Comparison of ENCODE assay signal across 1 cellular context in the genomic region with DNA sequence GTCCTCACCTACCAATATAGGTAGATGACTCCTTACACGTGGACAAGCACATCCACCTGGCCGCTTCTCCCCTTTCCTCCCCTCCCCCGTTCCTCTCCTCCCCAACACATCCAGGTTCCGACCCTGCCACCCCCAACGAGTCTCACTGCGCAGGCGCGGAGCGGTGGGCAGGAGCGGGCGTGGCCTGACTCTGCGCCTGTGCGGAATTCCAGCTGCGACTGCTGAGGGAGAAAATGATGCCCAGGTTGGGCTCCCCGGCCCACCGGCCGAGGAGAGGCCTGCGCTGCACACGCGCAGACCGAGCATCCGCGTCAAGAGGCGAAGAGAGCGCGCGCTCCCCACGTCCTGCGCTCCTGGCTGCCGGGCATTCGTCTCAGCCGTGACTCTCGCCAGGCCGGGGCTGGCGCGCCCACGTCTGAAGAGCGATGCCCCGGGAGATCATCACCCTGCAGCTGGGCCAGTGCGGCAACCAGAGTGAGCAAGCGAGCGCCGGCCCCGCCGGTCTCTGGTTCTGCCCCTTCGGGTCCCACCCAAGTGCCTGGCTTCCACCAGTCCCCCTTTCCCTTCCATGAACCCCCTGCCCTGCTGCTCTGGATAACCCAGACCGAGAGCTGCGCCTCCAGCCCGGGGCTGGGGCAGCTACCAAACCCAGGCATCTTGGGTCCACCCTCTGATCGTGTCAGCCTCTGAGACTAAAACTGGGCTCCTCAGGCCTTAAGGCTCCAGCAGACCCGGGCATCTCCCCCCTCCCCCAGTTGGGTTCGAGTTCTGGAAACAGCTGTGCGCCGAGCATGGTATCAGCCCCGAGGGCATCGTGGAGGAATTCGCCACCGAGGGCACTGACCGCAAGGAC.
A peak's percentile ranks its signal among the peaks of the same experiment; 100 is the strongest.
TF ChIP-seq lines count a peak whose summit lies in the region.

A gene (plus strand): TSS at position 206 of the 853 bp plus-strand sequence. CDS start 220 bp downstream, at position 426.

TF ChIP-seq in IMR-90, 13 proteins besides CTCF, POLR2A, EP300 and RAD21:
- TF ChIP-seq MAFK (IDR thresholded peaks at IDR 0.05; ENCODE audit: low read depth, low read length) (no peak), RCOR1 (IDR thresholded peaks at IDR 0.05; ENCODE audit: insufficient replicate concordance, low read length) (no peak), FOS (IDR thresholded peaks at IDR 0.05; ENCODE audit: low read depth, low read length) (no peak), RFX5 (IDR thresholded peaks at IDR 0.05; ENCODE audit: low read depth, low read length) (no peak), MAZ (IDR thresholded peaks at IDR 0.05; ENCODE audit: borderline replicate concordance, low read depth, low read length) (peak; percentile 55; the same call in 1 of the 2 replicates), BHLHE40 (IDR thresholded peaks at IDR 0.05; ENCODE audit: low read depth, low read length) (no peak), MXI1 (IDR thresholded peaks at IDR 0.05; ENCODE audit: borderline replicate concordance, low read depth, low read length) (peak; percentile 58; the same call in 1 of the 2 replicates), CEBPB (IDR thresholded peaks at IDR 0.05; ENCODE audit: low read depth, low read length) (no peak), NFE2L2 (IDR thresholded peaks at IDR 0.05; ENCODE audit: low read depth, low read length) (no peak), SMC3 (IDR thresholded peaks at IDR 0.05; ENCODE audit: low read depth, low read length) (no peak)
- TF ChIP-seq, protein P1, sequence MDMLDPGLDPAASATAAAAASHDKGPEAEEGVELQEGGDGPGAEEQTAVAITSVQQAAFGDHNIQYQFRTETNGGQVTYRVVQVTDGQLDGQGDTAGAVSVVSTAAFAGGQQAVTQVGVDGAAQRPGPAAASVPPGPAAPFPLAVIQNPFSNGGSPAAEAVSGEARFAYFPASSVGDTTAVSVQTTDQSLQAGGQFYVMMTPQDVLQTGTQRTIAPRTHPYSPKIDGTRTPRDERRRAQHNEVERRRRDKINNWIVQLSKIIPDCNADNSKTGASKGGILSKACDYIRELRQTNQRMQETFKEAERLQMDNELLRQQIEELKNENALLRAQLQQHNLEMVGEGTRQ (IDR thresholded peaks at IDR 0.05; ENCODE audit: low read depth, low read length), result no peak
- TF ChIP-seq, protein P2, sequence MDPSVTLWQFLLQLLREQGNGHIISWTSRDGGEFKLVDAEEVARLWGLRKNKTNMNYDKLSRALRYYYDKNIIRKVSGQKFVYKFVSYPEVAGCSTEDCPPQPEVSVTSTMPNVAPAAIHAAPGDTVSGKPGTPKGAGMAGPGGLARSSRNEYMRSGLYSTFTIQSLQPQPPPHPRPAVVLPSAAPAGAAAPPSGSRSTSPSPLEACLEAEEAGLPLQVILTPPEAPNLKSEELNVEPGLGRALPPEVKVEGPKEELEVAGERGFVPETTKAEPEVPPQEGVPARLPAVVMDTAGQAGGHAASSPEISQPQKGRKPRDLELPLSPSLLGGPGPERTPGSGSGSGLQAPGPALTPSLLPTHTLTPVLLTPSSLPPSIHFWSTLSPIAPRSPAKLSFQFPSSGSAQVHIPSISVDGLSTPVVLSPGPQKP (IDR thresholded peaks at IDR 0.05; ENCODE audit: borderline replicate concordance, low read depth, low read length), result no peak
